In the genomic region with DNA sequence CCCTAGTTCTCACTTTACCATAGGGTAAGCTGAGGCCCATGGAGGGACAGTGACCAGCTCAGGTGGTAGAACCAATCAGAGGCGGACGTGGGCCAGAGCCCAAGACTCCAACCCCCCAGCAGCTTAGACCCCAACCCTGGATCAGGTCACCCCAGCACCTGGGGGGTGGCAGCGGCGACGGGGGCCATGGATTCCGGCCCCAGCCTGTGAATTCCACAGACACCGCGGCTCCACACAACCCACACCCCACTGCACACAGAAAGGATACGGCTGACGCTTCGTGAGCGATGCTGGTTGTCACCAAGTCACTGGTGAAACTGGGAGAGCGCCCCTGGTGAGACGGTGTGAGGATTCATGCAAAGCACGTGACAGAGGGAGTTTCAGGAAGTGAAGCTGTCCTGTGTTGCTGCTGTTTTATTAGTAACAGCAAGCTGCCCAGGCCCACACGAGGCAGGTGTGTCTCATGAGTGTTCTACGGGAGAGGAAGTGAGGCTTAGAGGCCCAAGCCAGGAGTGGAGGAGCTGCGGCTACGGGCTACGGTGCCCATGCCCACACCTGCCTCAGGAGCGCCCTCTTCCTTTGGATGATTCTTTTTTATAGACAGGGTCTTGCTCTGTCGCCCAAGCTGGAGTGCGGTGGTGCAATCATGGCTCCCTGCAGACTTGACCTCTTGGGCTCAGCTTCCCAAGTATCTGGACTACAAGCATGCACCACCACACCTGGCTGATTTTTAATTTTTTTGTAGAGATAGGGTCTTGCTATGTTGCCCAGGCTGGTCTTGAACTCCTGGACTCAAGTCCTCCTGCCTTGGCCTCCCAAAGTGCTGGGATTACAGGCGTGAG, we compare ENCODE assay signal across 9 cellular contexts. TPM values are rescaled to one million over a fixed set of nuclear protein-coding genes. Genes with fewer than 3 reads are reported as not detected.
A peak's percentile ranks its signal among the peaks of the same experiment; 100 is the strongest.
DNase-seq lines count a peak whose midpoint lies in the region; ATAC-seq and TF ChIP-seq lines count a peak whose summit lies in the region.
"Not testable (repeated sequence)": the region's sequence is repeated elsewhere in the genome, so short reads cannot be mapped to it uniquely, and the experiment has no call there.
"Had no signal": no experiment of that assay in that cellular context is flagged by ENCODE, and none has a peak within 500 bp of the region (broad histone marks: within the 10 kb centered on the region; RNA-seq: fewer than 3 reads in every experiment).

No MANE protein-coding gene starts in this region.

- peak overlapping the region; percentile 29 for H3K4me3 ChIP-seq in effector memory CD4-positive, alpha-beta T cell (ENCODE audit: insufficient read depth, low read depth, low read length, poor library complexity, severe bottlenecking)

- H3K4me1 ChIP-seq in effector memory CD4-positive, alpha-beta T cell (ENCODE audit: control insufficient read depth, insufficient read depth, low read length, poor library complexity, severe bottlenecking) = not testable (repeated sequence)

- DNase-seq in HK-2 (ENCODE audit: unreplicated experiment) (peak; percentile 87), OCI-M1 (lab: John Stamatoyannopoulos, UW) (peak; percentile 75), natural killer cell (peak; percentile 37)
- DNase-seq in activated CD4-positive, alpha-beta T cell treated with anti-CD3 and anti-CD28 coated beads, Interleukin-2, amount 50 U/mL, for 48 hours = peak; percentile 58 to 63
- DNase-seq in effector memory CD4-positive, alpha-beta T cell = peak; percentile 42 to 61 (median 53)

- not testable (repeated sequence) for H3K9me3 ChIP-seq in effector memory CD4-positive, alpha-beta T cell (ENCODE audit: control insufficient read depth, low read length)

- not testable (repeated sequence) for H3K27me3 Mint-ChIP-seq in natural killer cell (ENCODE audit: low read depth in 2 of 2); stimulated activated naive CD8-positive, alpha-beta T cell treated with anti-CD3 and anti-CD28 coated beads, Interleukin-15, Interleukin-2, amounts not matched to agents 100 ng/mL and 50 ng/mL, for 24 hours

- intact Hi-C loops in natural killer cell (cut with micrococcal nuclease) = loop anchor here (2.0 to 5.0 kb wide), 2 partner anchors 85 to 215 kb away; partner anchors contain the start of gene MYCL

- H3K27ac Mint-ChIP-seq in natural killer cell = peak overlapping the region; percentile 70 to 78
- peak overlapping the region; percentile 18 for H3K27ac Mint-ChIP-seq in stimulated activated naive CD8-positive, alpha-beta T cell treated with anti-CD3 and anti-CD28 coated beads, Interleukin-15, Interleukin-2, amounts not matched to agents 100 ng/mL and 50 ng/mL, for 24 hours

- H3K4me3 Mint-ChIP-seq in natural killer cell = peak overlapping the region; percentile 75
- peak overlapping the region; percentile 32 for H3K4me3 Mint-ChIP-seq in stimulated activated naive CD8-positive, alpha-beta T cell treated with anti-CD3 and anti-CD28 coated beads, Interleukin-15, Interleukin-2, amounts not matched to agents 100 ng/mL and 50 ng/mL, for 24 hours

- H3K4me1 Mint-ChIP-seq in natural killer cell = peaks cover 7 to 16% of the 10 kb centered on the region in 2 donors
- peaks cover 13% of the 10 kb centered on the region for H3K4me1 Mint-ChIP-seq in stimulated activated naive CD8-positive, alpha-beta T cell treated with anti-CD3 and anti-CD28 coated beads, Interleukin-15, Interleukin-2, amounts not matched to agents 100 ng/mL and 50 ng/mL, for 24 hours (ENCODE audit: low read depth)

- not testable (repeated sequence) for H3K27ac ChIP-seq in effector memory CD4-positive, alpha-beta T cell (ENCODE audit: insufficient read depth, low read length, poor library complexity, severe bottlenecking)

- H3K36me3 Mint-ChIP-seq in natural killer cell; stimulated activated naive CD8-positive, alpha-beta T cell treated with anti-CD3 and anti-CD28 coated beads, Interleukin-15, Interleukin-2, amounts not matched to agents 100 ng/mL and 50 ng/mL, for 24 hours (ENCODE audit: low read depth): not testable (repeated sequence)

- not testable (repeated sequence) for H3K36me3 ChIP-seq in effector memory CD4-positive, alpha-beta T cell (ENCODE audit: control insufficient read depth, insufficient read depth, low read length)

- peak; percentile 76 for ATAC-seq in GM21717 (IDR thresholded peaks at IDR 0.05; ENCODE audit: unreplicated experiment)
- ATAC-seq in natural killer cell = peak; percentile 70 to 91 (median 81)

- peak; percentile 35 for TF ChIP-seq CTCF in GM12873 (IDR thresholded peaks at IDR 0.05; ENCODE audit: insufficient read depth, low read depth, low read length, missing control alignments)
- TF ChIP-seq CTCF in natural killer cell (IDR thresholded peaks at IDR 0.05) = peak; percentile 37

- not testable (repeated sequence) for H3K27me3 ChIP-seq in effector memory CD4-positive, alpha-beta T cell (replicated peaks; ENCODE audit: control insufficient read depth, insufficient read depth, low read length, poor library complexity, severe bottlenecking)

- H3K9me3 Mint-ChIP-seq in natural killer cell; stimulated activated naive CD8-positive, alpha-beta T cell treated with anti-CD3 and anti-CD28 coated beads, Interleukin-15, Interleukin-2, amounts not matched to agents 100 ng/mL and 50 ng/mL, for 24 hours: not testable (repeated sequence)

RNA-seq across cellular contexts. Expression of gene BMP8B, which starts 28.6 kb away (rescaled TPM):
- 1 to 10 TPM; 2.8 to 4.3 (median 3.6) TPM for total RNA-seq in natural killer cell

RNA-seq across cellular contexts. Expression of gene OXCT2, which starts 46.2 kb away (rescaled TPM):
- 1 to 10 TPM in 2 of 3 donors, under 1 TPM in 1; 0.42 to 2.2 (median 1.9) TPM for total RNA-seq in natural killer cell
- total RNA-seq: T-helper 1 cell treated with Interleukin-12 subunit alpha and Interleukin-12 subunit beta and Interleukin-4 antibody, amounts not matched to agents 30 ng/mL and 1 ng/mL, for 36 hours had no signal

Comparison
In these comparisons a context has a peak if more than half of its experiments do, and no peak if none do; other contexts are left out.
1. DNase-seq: peak in every context shown above with its lines; median percentile 87 in HK-2; 75 in OCI-M1; 60 in activated CD4-positive, alpha-beta T cell treated with anti-CD3 and anti-CD28 coated beads, Interleukin-2, amount 50 U/mL, for 48 hours; 53 in effector memory CD4-positive, alpha-beta T cell; 37 in natural killer cell.